Comparison of ENCODE assay signal across 8 cellular contexts in genomic region chr19:18520848-18521691, GRCh38. TPM values are rescaled to one million over a fixed set of nuclear protein-coding genes. Genes with fewer than 3 reads are reported as not detected.
A peak's percentile ranks its signal among the peaks of the same experiment; 100 is the strongest.
DNase-seq lines count a peak whose midpoint lies in the region; ATAC-seq and TF ChIP-seq lines count a peak whose summit lies in the region.

No MANE protein-coding gene starts in this region.

- H3K9me3 ChIP-seq in CD8-positive, alpha-beta T cell (ENCODE audit: low read length), result no peaks in the 10 kb centered on the region

- H3K36me3 ChIP-seq in CD8-positive, alpha-beta T cell (ENCODE audit: insufficient read depth, low read length), result no peaks in the 10 kb centered on the region

- H3K4me3 Mint-ChIP-seq in CD8-positive, alpha-beta T cell, result peak overlapping the region; percentile 95
- H3K4me3 Mint-ChIP-seq in IgD-negative memory B cell, result peak overlapping the region; percentile 90 to 96 (median 92)

- POLR2A ChIA-PET in CD8-positive, alpha-beta T cell (lab: Charles Lee), result interaction anchor here (0.6 to 5.1 kb wide), 16 partner anchors 11 to 674 kb away, joined by 3 to 38 read pairs (median 4); partner anchors contain the start of genes COPE, DDX49, FKBP8 and JAK3

- CTCF ChIA-PET in CD8-positive, alpha-beta T cell (lab: Charles Lee), result interaction anchor here (0.6 to 4.8 kb wide), 28 partner anchors 8 to 399 kb away, joined by 3 to 56 read pairs (median 8); partner anchors contain the start of genes COPE, DDX49, KXD1 and REX1BD

- H3K9me3 Mint-ChIP-seq in CD8-positive, alpha-beta T cell, result no peaks in the 10 kb centered on the region
- no peaks in the 10 kb centered on the region for H3K9me3 Mint-ChIP-seq in IgD-negative memory B cell

- peaks cover 17% of the 10 kb centered on the region for H3K36me3 Mint-ChIP-seq in CD8-positive, alpha-beta T cell
- no peaks in the 10 kb centered on the region for H3K36me3 Mint-ChIP-seq in IgD-negative memory B cell

- peak overlapping the region; percentile 93 for H3K27ac Mint-ChIP-seq in CD8-positive, alpha-beta T cell
- peak overlapping the region; percentile 88 to 99 (median 93) for H3K27ac Mint-ChIP-seq in IgD-negative memory B cell

- peak overlapping the region; percentile 91 for H3K4me3 ChIP-seq in CD8-positive, alpha-beta T cell (ENCODE audit: low read depth, low read length)

- no peak for ATAC-seq in CD8-positive, alpha-beta T cell
- ATAC-seq in left cardiac atrium (peak in 1 of 2 donors; percentile 0), sciatic nerve (no peak)

- no peak for TF ChIP-seq CTCF in CD8-positive, alpha-beta T cell (IDR thresholded peaks at IDR 0.05)

- peaks cover 19% of the 10 kb centered on the region for H3K4me1 ChIP-seq in CD8-positive, alpha-beta T cell (ENCODE audit: insufficient read depth, low read length)

- DNase-seq in CD8-positive, alpha-beta T cell, result peak in 1 of 7 experiments; percentile 37
- DNase-seq in activated effector memory CD4-positive, alpha-beta T cell treated with anti-CD3 and anti-CD28 coated beads, Interleukin-2, amount 50 U/mL, for 16 hours, result peak; percentile 75
- DNase-seq in left cardiac atrium (peak; percentile 47), sciatic nerve (ENCODE audit: low spot score) (peak; percentile 77), activated gamma-delta T cell treated with Interleukin-2 at 50 U/mL for 16 hours (no peak), posterior vena cava (ENCODE audit: low spot score) (no peak), SK-N-DZ (ENCODE audit: low spot score) (no peak)

- H3K27me3 Mint-ChIP-seq in CD8-positive, alpha-beta T cell (ENCODE audit: low read depth), result no peaks in the 10 kb centered on the region
- no peaks in the 10 kb centered on the region for H3K27me3 Mint-ChIP-seq in IgD-negative memory B cell

- peak overlapping the region; percentile 90 for H3K27ac ChIP-seq in CD8-positive, alpha-beta T cell (ENCODE audit: low read depth, low read length)

- H3K4me1 Mint-ChIP-seq in CD8-positive, alpha-beta T cell (ENCODE audit: low read depth), result peaks cover 36% of the 10 kb centered on the region
- peaks cover 0 to 21% (median 15%) of the 10 kb centered on the region in 3 donors for H3K4me1 Mint-ChIP-seq in IgD-negative memory B cell

- no peaks in the 10 kb centered on the region for H3K27me3 ChIP-seq in CD8-positive, alpha-beta T cell (ENCODE audit: insufficient read depth, low read length)

- intact Hi-C loops in CD8-positive, alpha-beta T cell (cut with DNase I, micrococcal nuclease), result loop anchor here (1.0 to 10.0 kb wide), 10 partner anchors 24 to 1214 kb away; partner anchors contain the start of genes DDA1 (in 1 of the 2), MRPL34 (in 1 of the 2), PIK3R2 (in 1 of the 2) and SLC25A42 (in 1 of the 2)
- intact Hi-C loops in left cardiac atrium (cut with DNase I) (loop anchor here in 1 of 2 donors (2.0 kb wide), 1 partner anchor 32 kb away; no protein-coding TSS in a partner anchor), sciatic nerve (cut with DNase I) (no loop called here), posterior vena cava (cut with DNase I) (no loop called here)

RNA-seq across cellular contexts. Expression of gene ELL, which starts 0.8 kb away (rescaled TPM):
- total RNA-seq in CD8-positive, alpha-beta T cell, result 10 to 100 TPM; 73.4 to 75.2 TPM
- 19.7 TPM for polyA plus RNA-seq in IgD-negative memory B cell
- total RNA-seq in left cardiac atrium (10 to 100 TPM; 10.8 to 18.7 TPM), sciatic nerve (28.9 TPM), posterior vena cava (10 to 100 TPM; 19.5 to 20.7 TPM)
- 6.6 and 7.1 TPM in 2 replicates for polyA plus RNA-seq in SK-N-DZ (2014; cell fraction: cytosol; rRNA removed)
- polyA plus RNA-seq in SK-N-DZ (2014; cell fraction: nucleus; rRNA removed), result 8.1 and 9.4 TPM in 2 replicates

RNA-seq across cellular contexts. Expression of gene FKBP8, which starts 22.3 kb away (rescaled TPM):
- 100 to 1,000 TPM; 155 to 158 TPM for total RNA-seq in CD8-positive, alpha-beta T cell
- polyA plus RNA-seq in IgD-negative memory B cell, result 120 TPM
- total RNA-seq in left cardiac atrium, result 100 to 1,000 TPM; 169 to 174 TPM
- 296 TPM for total RNA-seq in sciatic nerve
- 100 to 1,000 TPM; 189 to 224 TPM for total RNA-seq in posterior vena cava
- polyA plus RNA-seq in SK-N-DZ (2014; cell fraction: cytosol; rRNA removed), result 250 and 297 TPM in 2 replicates
- 155 and 232 TPM in 2 replicates for polyA plus RNA-seq in SK-N-DZ (2014; cell fraction: nucleus; rRNA removed)

RNA-seq across cellular contexts. Expression of gene KXD1, which starts 36.6 kb away (rescaled TPM):
- 10 to 100 TPM; 64.1 to 76.1 TPM for total RNA-seq in CD8-positive, alpha-beta T cell
- polyA plus RNA-seq in IgD-negative memory B cell, result 82.8 TPM
- total RNA-seq in left cardiac atrium (10 to 100 TPM; 53.0 to 53.4 TPM), sciatic nerve (97.2 TPM), posterior vena cava (10 to 100 TPM; 63.9 to 75.2 TPM)
- polyA plus RNA-seq in SK-N-DZ (2014; cell fraction: cytosol; rRNA removed), result 89.4 and 109 TPM in 2 replicates
- polyA plus RNA-seq in SK-N-DZ (2014; cell fraction: nucleus; rRNA removed), result 75.4 and 103 TPM in 2 replicates

RNA-seq across cellular contexts. Expression of gene UBA52, which starts 50.6 kb away (rescaled TPM):
- 1,000 to 10,000 TPM; 2,140 to 2,193 TPM for total RNA-seq in CD8-positive, alpha-beta T cell
- 1,891 TPM for polyA plus RNA-seq in IgD-negative memory B cell
- total RNA-seq in left cardiac atrium, result 100 to 1,000 TPM; 696 to 720 TPM
- total RNA-seq in sciatic nerve, result 779 TPM
- total RNA-seq in posterior vena cava, result 100 to 1,000 TPM; 725 to 767 TPM
- 826 and 902 TPM in 2 replicates for polyA plus RNA-seq in SK-N-DZ (2014; cell fraction: cytosol; rRNA removed)
- polyA plus RNA-seq in SK-N-DZ (2014; cell fraction: nucleus; rRNA removed), result 558 and 639 TPM in 2 replicates

Comparison
In these comparisons a context has a peak if more than half of its experiments do, and no peak if none do; other contexts are left out.
1. DNase-seq: peak in activated effector memory CD4-positive, alpha-beta T cell treated with anti-CD3 and anti-CD28 coated beads, Interleukin-2, amount 50 U/mL, for 16 hours (single experiment), left cardiac atrium (single experiment) and sciatic nerve (single experiment); none in activated gamma-delta T cell treated with Interleukin-2 at 50 U/mL for 16 hours (single experiment), posterior vena cava (single experiment) and SK-N-DZ (single experiment).
2. intact Hi-C loops: an anchor here in CD8-positive, alpha-beta T cell (1.0 to 10.0 kb wide); none called in sciatic nerve and posterior vena cava.